Comparison of ENCODE assay signal across 22 cellular contexts in genomic region chr2:60051991-60052390, GRCh38.
DNase-seq lines count a peak whose midpoint lies in the region; ATAC-seq, FAIRE-seq and TF ChIP-seq lines count a peak whose summit lies in the region.
"Had no signal": no experiment of that assay in that cellular context is flagged by ENCODE, and none has a peak within 500 bp of the region (broad histone marks: within the 10 kb centered on the region; RNA-seq: fewer than 3 reads in every experiment).

No MANE protein-coding gene starts in this region.

- ATAC-seq in GM18868 (IDR thresholded peaks at IDR 0.05; ENCODE audit: unreplicated experiment) (peak; percentile 77), HG02759 (IDR thresholded peaks at IDR 0.05; ENCODE audit: unreplicated experiment) (peak; percentile 59), GM12878 (no peak), Right ventricle myocardium superior (ENCODE audit: poor library complexity) (no peak)
- ATAC-seq in activated T-cell treated with anti-CD3 and anti-CD28 coated beads, Interleukin-2, amount 50 U/mL, for 4 hours, result no peak
- ATAC-seq: CD8-positive, alpha-beta T cell; K562 had no signal

- no peak overlapping the region for H3K27ac ChIP-seq in GM12878 (ENCODE audit: control insufficient read depth, insufficient read depth)
- H3K27ac ChIP-seq: BLaER1 treated with 17β-estradiol and CSF1 and Interleukin-3, amounts not matched to agents 10 nM and 100 nM had no signal

- no peak for TF ChIP-seq CTCF in GM12878 (IDR thresholded peaks at IDR 0.05 in 2 of 3, conservative IDR thresholded peaks at IDR 0.05 in 1 of 3; ENCODE audit: control insufficient read depth in 2 of 3, extremely low read depth in 1 of 3, insufficient read depth in 1 of 3, low read depth in 3 of 3, low read length in 3 of 3)

- in situ Hi-C loops in GM12878 (cut with MboI), result no loop called here

- WGBS in GM12878 (ENCODE audit: insufficient coverage, insufficient replicate concordance, low lambda C conversion rate, missing lambda C conversion rate), result 0% methylated on average over 4 of the region's 4 CpGs

- no peaks in the 10 kb centered on the region for H4K20me1 ChIP-seq in GM12878 (ENCODE audit: control insufficient read depth, insufficient read depth)
- H4K20me1 ChIP-seq: BLaER1 treated with 17β-estradiol and CSF1 and Interleukin-3, amounts not matched to agents 10 nM and 100 nM had no signal

- no peaks in the 10 kb centered on the region for H3K36me3 Mint-ChIP-seq in activated T-cell treated with anti-CD3 and anti-CD28 coated beads, Interleukin-2, amount 50 U/mL, for 4 hours (ENCODE audit: insufficient read depth)
- H3K36me3 Mint-ChIP-seq: CD8-positive, alpha-beta T cell had no signal

- BruUV-seq in GM12878 (replicated peaks; lab: Mats Ljungman, UMichigan), result no TSS peak

- no peaks in the 10 kb centered on the region for H3K36me3 ChIP-seq in GM12878 (ENCODE audit: control insufficient read depth in 2 of 2, insufficient read depth in 2 of 2, low read length in 1 of 2)
- H3K36me3 ChIP-seq: BLaER1 treated with 17β-estradiol and CSF1 and Interleukin-3, amounts not matched to agents 10 nM and 100 nM had no signal

- TF ChIP-seq EP300 in GM12878 (IDR thresholded peaks at IDR 0.05; ENCODE audit: borderline replicate concordance in 1 of 2, control insufficient read depth in 1 of 2, low read depth in 2 of 2, low read length in 2 of 2), result no peak

- H2AFZ ChIP-seq in GM12878 (ENCODE audit: control insufficient read depth, low read depth, low read length), result no peak overlapping the region

- no peak overlapping the region for H3K4me2 ChIP-seq in GM12878 (ENCODE audit: control insufficient read depth, insufficient read depth)
- H3K4me2 ChIP-seq: BLaER1 treated with 17β-estradiol and CSF1 and Interleukin-3, amounts not matched to agents 10 nM and 100 nM had no signal

- no peak overlapping the region for H3K4me3 Mint-ChIP-seq in activated T-cell treated with anti-CD3 and anti-CD28 coated beads, Interleukin-2, amount 50 U/mL, for 4 hours
- H3K4me3 Mint-ChIP-seq: B cell; CD8-positive, alpha-beta T cell; GM23338; H9 had no signal

- no peaks in the 10 kb centered on the region for H3K9me3 Mint-ChIP-seq in activated T-cell treated with anti-CD3 and anti-CD28 coated beads, Interleukin-2, amount 50 U/mL, for 4 hours
- H3K9me3 Mint-ChIP-seq: CD8-positive, alpha-beta T cell; H9 had no signal

- no peak for FAIRE-seq in GM12878 (lab: Jason Lieb, UNC)
- FAIRE-seq: GM12892, GM19239, HTR-8/SVneo, K562 had no signal

- H3K4me3 ChIP-seq in GM12878, result no peak overlapping the region
- H3K4me3 ChIP-seq: BLaER1 treated with 17β-estradiol and CSF1 and Interleukin-3, amounts not matched to agents 10 nM and 100 nM; GM23338; K562 had no signal

- H3K27me3 Mint-ChIP-seq in activated T-cell treated with anti-CD3 and anti-CD28 coated beads, Interleukin-2, amount 50 U/mL, for 4 hours (ENCODE audit: low read depth), result no peaks in the 10 kb centered on the region

- DNase-seq in GM12878 (ENCODE audit: low read depth, low spot score), result no peak
- DNase-seq in NCI-H69 (lab: John Stamatoyannopoulos, UW), result no peak
- no peak for DNase-seq in activated T-cell treated with anti-CD3 and anti-CD28 coated beads, Interleukin-2, amount 50 U/mL, for 4 hours
- no peak for DNase-seq in OCI-M1 (lab: John Stamatoyannopoulos, UW)
- no peak for DNase-seq in Right ventricle myocardium superior
- DNase-seq: CD8-positive, alpha-beta T cell; DMS 273 treated with DMSO at 0.1 percent for 48 hours; DMS53; DND-41; EL; H9; IMR-90; Karpas-422 had no signal

- H3K9ac ChIP-seq in GM12878 (ENCODE audit: control insufficient read depth, insufficient read depth, low read length), result no peak overlapping the region
- H3K9ac ChIP-seq: BLaER1 treated with 17β-estradiol and CSF1 and Interleukin-3, amounts not matched to agents 10 nM and 100 nM had no signal

- no peak for TF ChIP-seq POLR2A in GM12878 (IDR thresholded peaks at IDR 0.05; ENCODE audit: low read depth, low read length)

- CTCF ChIA-PET in GM12878 (lab: Yijun Ruan, JAX), result no interaction called here

- RAD21 ChIA-PET in GM12878 (lab: Charles Lee; ENCODE audit: unreplicated experiment), result no interaction called here

- H3K4me1 ChIP-seq in GM12878 (ENCODE audit: control insufficient read depth, insufficient read depth, low read length), result no peaks in the 10 kb centered on the region

- SMC1A ChIA-PET in GM12878 (lab: Charles Lee; ENCODE audit: uncharacterized antibody, unreplicated experiment), result no interaction called here

- no peaks in the 10 kb centered on the region for H3K4me1 Mint-ChIP-seq in activated T-cell treated with anti-CD3 and anti-CD28 coated beads, Interleukin-2, amount 50 U/mL, for 4 hours (ENCODE audit: low read depth)

- no peak for TF ChIP-seq RAD21 in GM12878 (IDR thresholded peaks at IDR 0.05; ENCODE audit: insufficient read depth, low read depth, low read length)

- POLR2A ChIA-PET in GM12878 (lab: Charles Lee), result no interaction called here

- no peaks in the 10 kb centered on the region for H3K9me3 ChIP-seq in GM12878 (replicated peaks; ENCODE audit: control insufficient read depth, insufficient read depth, low read length)
- H3K9me3 ChIP-seq: BLaER1 treated with 17β-estradiol and CSF1 and Interleukin-3, amounts not matched to agents 10 nM and 100 nM had no signal

- H3K79me2 ChIP-seq in GM12878 (ENCODE audit: control insufficient read depth, insufficient read depth, low read length), result no peaks in the 10 kb centered on the region

- no peaks in the 10 kb centered on the region; a peak in 1 of 4 replicates for H3K27me3 ChIP-seq in GM12878 (replicated peaks in 1 of 2; ENCODE audit: control insufficient read depth in 2 of 2, insufficient read depth in 2 of 2, low read length in 1 of 2)
- H3K27me3 ChIP-seq: BLaER1 treated with 17β-estradiol and CSF1 and Interleukin-3, amounts not matched to agents 10 nM and 100 nM had no signal

- intact Hi-C loops in GM12878 (cut with micrococcal nuclease; ENCODE audit: unreplicated experiment), result no loop called here
- intact Hi-C loops in Right ventricle myocardium superior (cut with DNase I), result no loop called here

TF ChIP-seq in GM12878, 131 proteins besides CTCF, POLR2A, EP300 and RAD21:
- TF ChIP-seq CBX5 (IDR thresholded peaks at IDR 0.05; ENCODE audit: low read depth) (0 out of 2 replicates have a peak, but pooled peaks have one; percentile 57), TCF12 (IDR thresholded peaks at IDR 0.05; ENCODE audit: low read depth, low read length) (no peak)

Comparison
In these comparisons a context has a peak if more than half of its experiments do, and no peak if none do; other contexts are left out.
1. ATAC-seq: peak in GM18868 (single experiment) and HG02759 (single experiment); none in GM12878 (single experiment), activated T-cell treated with anti-CD3 and anti-CD28 coated beads, Interleukin-2, amount 50 U/mL, for 4 hours (0 of 2) and Right ventricle myocardium superior (single experiment).